17 cellular contexts compared by ENCODE assay signal in genomic region chr12:66627988-66628317, GRCh38.
"Had no signal": no experiment of that assay in that cellular context is flagged by ENCODE, and none has a peak within 500 bp of the region (broad histone marks: within the 10 kb centered on the region; RNA-seq: fewer than 3 reads in every experiment).

No MANE protein-coding gene starts in this region.

- H3K27me3 ChIP-seq: neutrophil, right atrium auricular region had no signal

- H3K4me3 Mint-ChIP-seq: activated CD4-positive, alpha-beta memory T cell treated with anti-CD3 and anti-CD28 coated beads for 36 hours; activated naive CD8-positive, alpha-beta T cell; dendritic cell treated with granulocyte-macrophage colony-stimulating factor and Interleukin-4, amounts not matched to agents 40 ng/mL and 50 ng/mL, for 4 days; effector memory CD8-positive, alpha-beta T cell; immature natural killer cell; mesothelial cell of epicardium; type B pancreatic cell had no signal

- H3K27ac ChIP-seq: lower lobe of right lung, neutrophil, right atrium auricular region, skin epidermis had no signal

- DNase-seq: activated CD4-positive, alpha-beta memory T cell treated with anti-CD3 and anti-CD28 coated beads for 36 hours; activated gamma-delta T cell; activated T-cell treated with anti-CD3 and anti-CD28 coated beads, Interleukin-2, amount 50 U/mL, for 48 hours; amygdala; cerebellar nuclear complex; effector memory CD8-positive, alpha-beta T cell; immature natural killer cell; lower lobe of right lung; posterior cingulate gyrus; substantia nigra had no signal

- H3K9me3 Mint-ChIP-seq: activated CD4-positive, alpha-beta memory T cell treated with anti-CD3 and anti-CD28 coated beads for 36 hours; dendritic cell treated with granulocyte-macrophage colony-stimulating factor and Interleukin-4, amounts not matched to agents 40 ng/mL and 50 ng/mL, for 4 days; effector memory CD8-positive, alpha-beta T cell; immature natural killer cell; mesothelial cell of epicardium; type B pancreatic cell had no signal

- H3K36me3 ChIP-seq: lower lobe of right lung, neutrophil, right atrium auricular region had no signal

- H3K4me1 ChIP-seq: lower lobe of right lung had no signal

- ATAC-seq: effector memory CD8-positive, alpha-beta T cell had no signal

- H3K36me3 Mint-ChIP-seq: activated CD4-positive, alpha-beta memory T cell treated with anti-CD3 and anti-CD28 coated beads for 36 hours; activated naive CD8-positive, alpha-beta T cell; immature natural killer cell; mesothelial cell of epicardium; type B pancreatic cell had no signal

- H3K9me3 ChIP-seq: lower lobe of right lung, neutrophil, right atrium auricular region had no signal

- H3K4me1 Mint-ChIP-seq: immature natural killer cell had no signal

- H3K4me3 ChIP-seq: lower lobe of right lung, right atrium auricular region, skin epidermis had no signal

- H3K27ac Mint-ChIP-seq: activated CD4-positive, alpha-beta memory T cell treated with anti-CD3 and anti-CD28 coated beads for 36 hours; activated naive CD8-positive, alpha-beta T cell; dendritic cell treated with granulocyte-macrophage colony-stimulating factor and Interleukin-4, amounts not matched to agents 40 ng/mL and 50 ng/mL, for 4 days; effector memory CD8-positive, alpha-beta T cell; immature natural killer cell; type B pancreatic cell had no signal

- H3K27me3 Mint-ChIP-seq: activated naive CD8-positive, alpha-beta T cell; dendritic cell treated with granulocyte-macrophage colony-stimulating factor and Interleukin-4, amounts not matched to agents 40 ng/mL and 50 ng/mL, for 4 days; type B pancreatic cell had no signal
